1 cellular context compared by ENCODE assay signal in the genomic region with DNA sequence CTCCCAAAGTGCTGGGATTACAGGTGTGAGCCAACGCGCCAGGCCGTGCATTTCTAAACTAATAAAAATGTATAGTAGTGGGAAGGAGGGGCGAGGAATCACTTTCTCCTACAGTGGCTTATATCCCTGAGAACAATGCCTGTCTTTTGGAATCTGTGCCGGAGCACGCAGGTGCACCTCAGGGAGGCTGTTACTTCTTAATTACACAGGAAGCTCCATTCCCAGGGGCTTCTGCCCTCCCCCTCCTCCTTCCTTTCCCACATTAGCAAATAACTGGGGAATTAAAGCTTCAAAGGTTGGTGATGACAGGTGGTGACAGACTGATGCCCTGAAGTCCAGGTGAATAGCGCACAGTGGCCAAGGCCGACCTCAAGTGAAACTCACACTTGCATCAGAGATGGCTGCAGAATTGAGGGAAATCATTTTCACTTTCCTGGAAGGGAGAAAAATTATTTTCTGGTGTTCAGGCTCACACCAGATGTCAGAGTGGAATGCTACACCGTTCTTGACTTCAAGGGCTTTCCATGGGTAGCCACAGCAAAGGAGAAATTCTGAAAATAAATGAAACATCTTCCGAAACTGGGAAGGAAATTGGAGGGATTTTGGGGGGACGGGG.
TF ChIP-seq lines count a peak whose summit lies in the region.

No MANE protein-coding gene starts in this region.

TF ChIP-seq in SK-N-SH, 30 proteins besides CTCF, POLR2A, EP300 and RAD21 (continued from another document):
- TF ChIP-seq, protein P1, sequence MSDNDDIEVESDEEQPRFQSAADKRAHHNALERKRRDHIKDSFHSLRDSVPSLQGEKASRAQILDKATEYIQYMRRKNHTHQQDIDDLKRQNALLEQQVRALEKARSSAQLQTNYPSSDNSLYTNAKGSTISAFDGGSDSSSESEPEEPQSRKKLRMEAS (IDR thresholded peaks at IDR 0.05; ENCODE audit: low read depth): no peak
- TF ChIP-seq, protein P2, sequence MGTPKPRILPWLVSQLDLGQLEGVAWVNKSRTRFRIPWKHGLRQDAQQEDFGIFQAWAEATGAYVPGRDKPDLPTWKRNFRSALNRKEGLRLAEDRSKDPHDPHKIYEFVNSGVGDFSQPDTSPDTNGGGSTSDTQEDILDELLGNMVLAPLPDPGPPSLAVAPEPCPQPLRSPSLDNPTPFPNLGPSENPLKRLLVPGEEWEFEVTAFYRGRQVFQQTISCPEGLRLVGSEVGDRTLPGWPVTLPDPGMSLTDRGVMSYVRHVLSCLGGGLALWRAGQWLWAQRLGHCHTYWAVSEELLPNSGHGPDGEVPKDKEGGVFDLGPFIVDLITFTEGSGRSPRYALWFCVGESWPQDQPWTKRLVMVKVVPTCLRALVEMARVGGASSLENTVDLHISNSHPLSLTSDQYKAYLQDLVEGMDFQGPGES (IDR thresholded peaks at IDR 0.05; ENCODE audit: low read depth, low read length): no peak
- no peak for TF ChIP-seq GATA2 (CRISPR knock-in tag; IDR thresholded peaks at IDR 0.05)
- no peak for TF ChIP-seq ELF1 (IDR thresholded peaks at IDR 0.05)
- TF ChIP-seq, protein P3, sequence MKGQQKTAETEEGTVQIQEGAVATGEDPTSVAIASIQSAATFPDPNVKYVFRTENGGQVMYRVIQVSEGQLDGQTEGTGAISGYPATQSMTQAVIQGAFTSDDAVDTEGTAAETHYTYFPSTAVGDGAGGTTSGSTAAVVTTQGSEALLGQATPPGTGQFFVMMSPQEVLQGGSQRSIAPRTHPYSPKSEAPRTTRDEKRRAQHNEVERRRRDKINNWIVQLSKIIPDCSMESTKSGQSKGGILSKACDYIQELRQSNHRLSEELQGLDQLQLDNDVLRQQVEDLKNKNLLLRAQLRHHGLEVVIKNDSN (IDR thresholded peaks at IDR 0.05; ENCODE audit: borderline replicate concordance, low read depth): no peak
- no peak for TF ChIP-seq YY1 (IDR thresholded peaks at IDR 0.05; ENCODE audit: low read depth)
- TF ChIP-seq RCOR1 (IDR thresholded peaks at IDR 0.05; ENCODE audit: low read length): no peak
